ENCODE assay signal across 24 cellular contexts in genomic region chr14:36485773-36486172, GRCh38. TPM values are rescaled to one million over a fixed set of nuclear protein-coding genes. Genes with fewer than 3 reads are reported as not detected.
A peak's percentile ranks its signal among the peaks of the same experiment; 100 is the strongest.
DNase-seq lines count a peak whose midpoint lies in the region; ATAC-seq and TF ChIP-seq lines count a peak whose summit lies in the region.
"Had no signal": no experiment of that assay in that cellular context is flagged by ENCODE, and none has a peak within 500 bp of the region (broad histone marks: within the 10 kb centered on the region; RNA-seq: fewer than 3 reads in every experiment).

No MANE protein-coding gene starts in this region.

- no peaks in the 10 kb centered on the region for H3K4me1 ChIP-seq in foreskin keratinocyte

- no peak for DNase-seq in foreskin keratinocyte
- no peak for DNase-seq in NCI-H1092 treated with DMSO at 0.1 percent for 48 hours (lab: John Stamatoyannopoulos, UW)
- no peak for DNase-seq in epidermal melanocyte (ENCODE audit: insufficient read length, low spot score)
- DNase-seq: ACHN, DMS79, H7, HFFc6, KG1, MV-4-11, NCI-H1417, NCI-H187, NCI-H2107, NCI-H510A treated with DMSO at 0.1 percent for 48 hours, PC-9, SIG-M5, T-cell had no signal

- ATAC-seq in GM18861 (IDR thresholded peaks at IDR 0.05; ENCODE audit: unreplicated experiment) (peak; percentile 59), GM21360 (IDR thresholded peaks at IDR 0.05; ENCODE audit: unreplicated experiment) (peak; percentile 57), HG03378 (IDR thresholded peaks at IDR 0.05; ENCODE audit: unreplicated experiment) (peak; percentile 63), foreskin keratinocyte (no peak), GM19023 (IDR thresholded peaks at IDR 0.05; ENCODE audit: unreplicated experiment) (no peak)
- ATAC-seq: SK-N-SH treated with all-trans-retinoic acid at 6 μM for 48 hours, T-cell had no signal

- H3K27me3 ChIP-seq in foreskin keratinocyte = peaks cover 39% of the 10 kb centered on the region

- no peak for TF ChIP-seq CTCF in foreskin keratinocyte (conservative IDR thresholded peaks at IDR 0.05)

- no peak overlapping the region for H3K27ac ChIP-seq in foreskin keratinocyte
- H3K27ac ChIP-seq: C4-2B, PC-9, RWPE1 had no signal

RNA-seq across cellular contexts. Expression of gene NKX2-1, which starts 34.3 kb away (rescaled TPM):
- not detected in 2 replicates for total RNA-seq in foreskin keratinocyte
- not detected in 2 replicates for polyA plus RNA-seq in foreskin keratinocyte
- total RNA-seq: HFFc6, HT-29, PC-9 had no signal

Comparison
In these comparisons a context has a peak if more than half of its experiments do, and no peak if none do; other contexts are left out.
1. ATAC-seq: peak in GM18861 (single experiment), GM21360 (single experiment) and HG03378 (single experiment); none in foreskin keratinocyte (single experiment) and GM19023 (single experiment).